ENCODE assay signal across 31 cellular contexts in the genomic region with DNA sequence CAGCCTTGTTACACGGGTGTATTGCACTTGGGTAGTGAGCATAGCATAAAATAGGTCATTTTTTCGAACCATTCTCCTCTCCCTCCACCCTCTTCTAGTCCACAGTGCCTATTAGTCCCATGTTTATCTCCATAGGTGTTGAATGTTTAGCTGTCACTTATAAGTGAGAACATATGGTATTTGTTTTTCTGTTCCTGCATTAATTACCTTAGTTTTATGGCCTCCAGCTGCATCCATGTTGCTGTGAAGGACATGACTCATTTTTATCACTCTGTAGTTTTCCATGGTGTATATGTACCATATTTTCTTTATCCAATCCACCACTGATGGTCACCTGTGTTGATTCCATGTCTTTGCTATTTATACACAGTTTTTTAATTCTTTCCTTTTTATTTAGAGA.
"Had no signal": no experiment of that assay in that cellular context is flagged by ENCODE, and none has a peak within 500 bp of the region (broad histone marks: within the 10 kb centered on the region; RNA-seq: fewer than 3 reads in every experiment).

No MANE protein-coding gene starts in this region.

- H3K4me3 ChIP-seq: heart left ventricle, lower lobe of right lung, neural progenitor cell, psoas muscle, sigmoid colon, thoracic aorta, uterus had no signal

- DNase-seq: activated CD4-positive, alpha-beta T cell treated with anti-CD3 and anti-CD28 coated beads, Interleukin-2, amount 50 U/mL, for 1 hour; activated CD8-positive, alpha-beta T cell treated with anti-CD3 and anti-CD28 coated beads for 36 hours; activated naive CD8-positive, alpha-beta T cell treated with anti-CD3 and anti-CD28 coated beads, Interleukin-2, amount 50 U/mL, for 24 hours; activated T-cell treated with anti-CD3 and anti-CD28 coated beads, Interleukin-2, amount 50 U/mL, for 4 hours; amygdala; caudate nucleus; foreskin keratinocyte; heart left ventricle; hypothalamus; immature natural killer cell; kidney; left colon; lower lobe of right lung; mesenchymal stem cell; naive thymus-derived CD8-positive, alpha-beta T cell; occipital lobe; psoas muscle; sigmoid colon; small intestine; stimulated activated CD4-positive, alpha-beta T cell treated with anti-CD3 and anti-CD28 coated beads, Interleukin-4, amount 100 ng/mL, for 24 hours; trophoblast cell; uterus had no signal

- H3K9me3 Mint-ChIP-seq: activated CD8-positive, alpha-beta T cell treated with anti-CD3 and anti-CD28 coated beads for 36 hours; activated naive CD4-positive, alpha-beta T cell treated with anti-CD3 and anti-CD28 coated beads, Interleukin-2, amount 50 U/mL, for 24 hours; activated T-cell treated with anti-CD3 and anti-CD28 coated beads, Interleukin-2, amount 50 U/mL, for 4 hours; neural progenitor cell; stimulated activated naive CD8-positive, alpha-beta T cell treated with anti-CD3 and anti-CD28 coated beads, Interleukin-15, Interleukin-2, amounts not matched to agents 100 ng/mL and 50 ng/mL, for 24 hours had no signal

- H3K9me3 ChIP-seq: heart left ventricle, lower lobe of right lung, psoas muscle, sigmoid colon, thoracic aorta, uterus had no signal

- H3K36me3 Mint-ChIP-seq: activated naive CD4-positive, alpha-beta T cell treated with anti-CD3 and anti-CD28 coated beads, Interleukin-2, amount 50 U/mL, for 24 hours; immature natural killer cell; naive thymus-derived CD8-positive, alpha-beta T cell; neural progenitor cell; stimulated activated effector memory CD8-positive, alpha-beta T cell treated with anti-CD3 and anti-CD28 coated beads, Interleukin-12 subunit alpha, Interleukin-12 subunit beta, amount 100 ng/mL, for 72 hours had no signal

- H3K27ac ChIP-seq: foreskin keratinocyte, heart left ventricle, lower lobe of right lung, neural progenitor cell, parathyroid adenoma, psoas muscle, sigmoid colon, thoracic aorta, uterus had no signal

- H3K4me1 ChIP-seq: foreskin keratinocyte, heart left ventricle, lower lobe of right lung, neural progenitor cell, parathyroid adenoma, psoas muscle, sigmoid colon, uterus had no signal

- H3K4me3 Mint-ChIP-seq: activated CD8-positive, alpha-beta T cell treated with anti-CD3 and anti-CD28 coated beads for 36 hours; activated naive CD4-positive, alpha-beta T cell treated with anti-CD3 and anti-CD28 coated beads, Interleukin-2, amount 50 U/mL, for 24 hours; activated naive CD8-positive, alpha-beta T cell treated with anti-CD3 and anti-CD28 coated beads, Interleukin-2, amount 50 U/mL, for 24 hours; activated T-cell treated with anti-CD3 and anti-CD28 coated beads, Interleukin-2, amount 50 U/mL, for 4 hours; activated T-helper 17 cell treated with anti-CD3 and anti-CD28 coated beads, Interleukin-2, amount 50 U/mL, for 72 hours; immature natural killer cell; naive thymus-derived CD8-positive, alpha-beta T cell; neural progenitor cell; stimulated activated effector memory CD8-positive, alpha-beta T cell treated with anti-CD3 and anti-CD28 coated beads, Interleukin-12 subunit alpha, Interleukin-12 subunit beta, amount 100 ng/mL, for 72 hours; stimulated activated naive CD8-positive, alpha-beta T cell treated with anti-CD3 and anti-CD28 coated beads, Interleukin-15, Interleukin-2, amounts not matched to agents 100 ng/mL and 50 ng/mL, for 24 hours; WTC11 had no signal

- H3K27me3 Mint-ChIP-seq: activated CD8-positive, alpha-beta T cell treated with anti-CD3 and anti-CD28 coated beads for 36 hours; activated naive CD4-positive, alpha-beta T cell treated with anti-CD3 and anti-CD28 coated beads, Interleukin-2, amount 50 U/mL, for 24 hours; activated naive CD8-positive, alpha-beta T cell treated with anti-CD3 and anti-CD28 coated beads, Interleukin-2, amount 50 U/mL, for 24 hours; activated T-helper 17 cell treated with anti-CD3 and anti-CD28 coated beads, Interleukin-2, amount 50 U/mL, for 72 hours; naive thymus-derived CD8-positive, alpha-beta T cell; stimulated activated naive CD8-positive, alpha-beta T cell treated with anti-CD3 and anti-CD28 coated beads, Interleukin-15, Interleukin-2, amounts not matched to agents 100 ng/mL and 50 ng/mL, for 24 hours had no signal

- H3K27ac Mint-ChIP-seq: activated CD8-positive, alpha-beta T cell treated with anti-CD3 and anti-CD28 coated beads for 36 hours; activated naive CD4-positive, alpha-beta T cell treated with anti-CD3 and anti-CD28 coated beads, Interleukin-2, amount 50 U/mL, for 24 hours; activated naive CD8-positive, alpha-beta T cell treated with anti-CD3 and anti-CD28 coated beads, Interleukin-2, amount 50 U/mL, for 24 hours; activated T-helper 17 cell treated with anti-CD3 and anti-CD28 coated beads, Interleukin-2, amount 50 U/mL, for 72 hours; immature natural killer cell; naive thymus-derived CD8-positive, alpha-beta T cell; neural progenitor cell; stimulated activated effector memory CD8-positive, alpha-beta T cell treated with anti-CD3 and anti-CD28 coated beads, Interleukin-12 subunit alpha, Interleukin-12 subunit beta, amount 100 ng/mL, for 72 hours; stimulated activated naive CD8-positive, alpha-beta T cell treated with anti-CD3 and anti-CD28 coated beads, Interleukin-15, Interleukin-2, amounts not matched to agents 100 ng/mL and 50 ng/mL, for 24 hours; WTC11 had no signal

- H3K36me3 ChIP-seq: heart left ventricle, lower lobe of right lung, neural progenitor cell, sigmoid colon, thoracic aorta, uterus had no signal

- H3K4me1 Mint-ChIP-seq: activated naive CD4-positive, alpha-beta T cell treated with anti-CD3 and anti-CD28 coated beads, Interleukin-2, amount 50 U/mL, for 24 hours; activated naive CD8-positive, alpha-beta T cell treated with anti-CD3 and anti-CD28 coated beads, Interleukin-2, amount 50 U/mL, for 24 hours; activated T-helper 17 cell treated with anti-CD3 and anti-CD28 coated beads, Interleukin-2, amount 50 U/mL, for 72 hours; immature natural killer cell; naive thymus-derived CD8-positive, alpha-beta T cell; neural progenitor cell; stimulated activated effector memory CD8-positive, alpha-beta T cell treated with anti-CD3 and anti-CD28 coated beads, Interleukin-12 subunit alpha, Interleukin-12 subunit beta, amount 100 ng/mL, for 72 hours; WTC11 had no signal

- ATAC-seq: activated CD8-positive, alpha-beta T cell treated with anti-CD3 and anti-CD28 coated beads for 36 hours; activated naive CD8-positive, alpha-beta T cell treated with anti-CD3 and anti-CD28 coated beads, Interleukin-2, amount 50 U/mL, for 24 hours; activated T-cell treated with anti-CD3 and anti-CD28 coated beads, Interleukin-2, amount 50 U/mL, for 4 hours; activated T-helper 17 cell treated with anti-CD3 and anti-CD28 coated beads, Interleukin-2, amount 50 U/mL, for 72 hours; esophagus mucosa; foreskin keratinocyte; heart left ventricle; left colon; lower lobe of right lung; naive thymus-derived CD8-positive, alpha-beta T cell; psoas muscle; stimulated activated effector memory CD8-positive, alpha-beta T cell treated with anti-CD3 and anti-CD28 coated beads, Interleukin-12 subunit alpha, Interleukin-12 subunit beta, amount 100 ng/mL, for 72 hours; WTC11 had no signal

- H3K27me3 ChIP-seq: foreskin keratinocyte, heart left ventricle, neural progenitor cell, sigmoid colon, uterus had no signal
